8 cellular contexts compared by ENCODE assay signal in genomic region chr3:30607032-30607833, GRCh38. TPM values are rescaled to one million over a fixed set of nuclear protein-coding genes. Genes with fewer than 3 reads are reported as not detected.
DNase-seq lines count a peak whose midpoint lies in the region; ATAC-seq, FAIRE-seq and TF ChIP-seq lines count a peak whose summit lies in the region.

No MANE protein-coding gene starts in this region.

- H3K4me3 Mint-ChIP-seq in immature natural killer cell: peak overlapping the region; percentile 96 to 99 (median 98)

- H3K4me2 ChIP-seq in K562 (ENCODE audit: insufficient read depth, low read length): no peak overlapping the region

- no peaks in the 10 kb centered on the region for H3K79me2 ChIP-seq in K562 (ENCODE audit: control insufficient read depth, insufficient read depth, low read length)

- peaks cover 4 to 23% (median 5%) of the 10 kb centered on the region in 3 donors for H3K27me3 Mint-ChIP-seq in immature natural killer cell (ENCODE audit: low read depth in 3 of 3)

- H4K20me1 ChIP-seq in K562 (replicated peaks; ENCODE audit: control insufficient read depth, insufficient read depth, low read length): no peaks in the 10 kb centered on the region

- H3K4me3 ChIP-seq in K562: peak overlapping the region; percentile 13; the same call in 1 of the 2 replicates

- BruUV-seq in K562 (replicated peaks; lab: Mats Ljungman, UMichigan): no TSS peak

- H3K27me3 ChIP-seq in K562 (ENCODE audit: control insufficient read depth in 2 of 2, insufficient read depth in 2 of 2, low read length in 2 of 2): no peaks in the 10 kb centered on the region; a peak in 1 of 5 replicates

- peaks cover 73 to 81% of the 10 kb centered on the region in 2 donors for H3K4me1 Mint-ChIP-seq in immature natural killer cell

- H3K36me3 Mint-ChIP-seq in immature natural killer cell: no peaks in the 10 kb centered on the region

- CTCF ChIA-PET in K562 (lab: Yijun Ruan, JAX; ENCODE audit: low intra/inter-chr PET ratio): no interaction called here

- H3K27ac ChIP-seq in K562 (ENCODE audit: extremely low read depth, low read depth, low read length): no peak overlapping the region

- TF ChIP-seq POLR2A in K562 (conservative IDR thresholded peaks at IDR 0.05): no peak

- no peak overlapping the region; a peak in 1 of 4 replicates for H3K9ac ChIP-seq in K562 (ENCODE audit: insufficient read depth in 1 of 2, low read depth in 2 of 2, low read length in 2 of 2)

- no peak for TF ChIP-seq RAD21 in K562 (CRISPR knock-in tag; conservative IDR thresholded peaks at IDR 0.05 in 1 of 2, IDR thresholded peaks at IDR 0.05 in 1 of 2)

- 2% methylated on average over 45 of the region's 45 CpGs for WGBS in K562 (ENCODE audit: insufficient coverage, low coverage, missing lambda C conversion rate)

- POLR2A ChIA-PET in K562 (lab: Yijun Ruan, JAX): no interaction called here

- no peak for TF ChIP-seq CTCF in K562 (IDR thresholded peaks at IDR 0.05 in 2 of 3, conservative IDR thresholded peaks at IDR 0.05 in 1 of 3; ENCODE audit: insufficient read depth in 2 of 3, low read depth in 1 of 3, low read length in 3 of 3)

- no peaks in the 10 kb centered on the region for H3K9me3 Mint-ChIP-seq in immature natural killer cell

- peak; percentile 50 for DNase-seq in AG20443 (ENCODE audit: low spot score)
- peak; percentile 41 for DNase-seq in T-helper 22 cell (ENCODE audit: low read depth)
- DNase-seq in K562 (ENCODE audit: extremely low read depth in 1 of 4, low spot score in 3 of 4): peak in 1 of 4 experiments; percentile 24
- peak; percentile 68 to 71 (median 70) for DNase-seq in immature natural killer cell
- peak; percentile 73 for DNase-seq in stimulated activated CD4-positive, alpha-beta T cell treated with anti-CD3 and anti-CD28 coated beads, Interleukin-15, amount 100 ng/mL, for 24 hours

- in situ Hi-C loops in K562 (cut with MboI): no loop called here

- H3K9me3 ChIP-seq in K562 (replicated peaks; ENCODE audit: control insufficient read depth, insufficient read depth, low read depth, low read length): no peaks in the 10 kb centered on the region; the same call in 1 of the 2 replicates

- H3K4me1 ChIP-seq in K562 (replicated peaks in 1 of 2; ENCODE audit: control insufficient read depth in 2 of 2, insufficient read depth in 2 of 2, low read length in 2 of 2): peaks cover 0 to 10% of the 10 kb centered on the region in 2 experiments; a peak in 1 of 5 replicates

- no peaks in the 10 kb centered on the region for H3K9me1 ChIP-seq in K562 (ENCODE audit: control insufficient read depth, insufficient read depth, low read length)

- ATAC-seq in GM19397 (IDR thresholded peaks at IDR 0.05; ENCODE audit: unreplicated experiment) (peak; percentile 56), HG03521 (IDR thresholded peaks at IDR 0.05; ENCODE audit: unreplicated experiment) (peak; percentile 44), K562 (no peak), HG03097 (IDR thresholded peaks at IDR 0.05; ENCODE audit: low FRiP score, unreplicated experiment) (no peak)

- intact Hi-C loops in K562 (cut with micrococcal nuclease): no loop called here

- FAIRE-seq in K562 (lab: Jason Lieb, UNC): no peak

- peak overlapping the region; percentile 84 to 97 (median 94) for H3K27ac Mint-ChIP-seq in immature natural killer cell

- no peak for TF ChIP-seq EP300 in K562 (IDR thresholded peaks at IDR 0.05; ENCODE audit: low read length)

- no peaks in the 10 kb centered on the region for H3K36me3 ChIP-seq in K562 (ENCODE audit: control insufficient read depth, insufficient read depth, low read length)

- H2AFZ ChIP-seq in K562 (ENCODE audit: low read depth, low read length): no peak overlapping the region

TF ChIP-seq in K562, 482 proteins besides CTCF, POLR2A, EP300 and RAD21 (continues in another document):
- 0 out of 2 replicates have a peak, but pooled peaks have one; percentile 36 for TF ChIP-seq GABPA (tag; conservative IDR thresholded peaks at IDR 0.05; ENCODE audit: low read depth)

RNA-seq across cellular contexts. Expression of gene TGFBR2, which starts 0.8 kb away (rescaled TPM):
- total RNA-seq in K562 (2011; cell fraction: chromatin; rRNA removed; ENCODE audit: low replicate concordance): 0.28 and 0.42 TPM in 2 replicates
- total RNA-seq in K562 (2011; cell fraction: nucleolus; rRNA removed): 0.33 and 0.39 TPM in 2 replicates
- total RNA-seq in K562 (2011; cell fraction: nucleoplasm; rRNA removed): 0.29 and 0.53 TPM in 2 replicates
- 0.14 and 0.16 TPM in 2 replicates for total RNA-seq in K562 (2014; rRNA removed)
- total RNA-seq in K562 (2014; rRNA removed; fragmentation: Illumina TruSeq; extraction: Trizol): 0.15 and 0.29 TPM in 2 replicates
- 0.30 and 0.36 TPM in 2 replicates for total RNA-seq in K562 (2015; rRNA removed; fragmentation: Illumina TruSeq; extraction: Trizol)
- 0.81 and 0.84 TPM in 2 replicates for total RNA-seq in K562 (2021)
- 0.07 and 0.11 TPM in 2 replicates for polyA plus RNA-seq in K562 (2011; rRNA removed)
- 0.07 and 0.12 TPM in 2 replicates for polyA plus RNA-seq in K562 (2011; cell fraction: cytosol; rRNA removed)
- 0.06 TPM in 2 replicates for polyA plus RNA-seq in K562 (2011; cell fraction: nucleus; rRNA removed)
- 0.21 and 0.68 TPM in 2 replicates for polyA plus RNA-seq in K562 (2012)
- polyA plus RNA-seq in K562 (2014; fragmentation: Illumina TruSeq; extraction: Trizol): 0.26 and 0.30 TPM in 2 replicates
- under 1 TPM; 0.24 to 0.28 TPM for polyA plus RNA-seq in K562 (2014; fragmentation: Nextera tagmentation; extraction: Ambion mirVana)
- 0.11 and 0.15 TPM in 2 replicates for polyA plus RNA-seq in K562 (2014; rRNA removed)
- polyA minus RNA-seq in K562 (2011; rRNA and poly(A)+ RNA removed): 0.12 and 0.21 TPM in 2 replicates
- polyA minus RNA-seq in K562 (2011; cell fraction: cytosol; rRNA and poly(A)+ RNA removed): 1.5 TPM in 1 of 2 replicates, not detected in the other
- 0.11 and 0.13 TPM in 2 replicates for polyA minus RNA-seq in K562 (2011; cell fraction: nucleus; rRNA and poly(A)+ RNA removed)
- polyA plus RNA-seq in immature natural killer cell: 100 to 1,000 TPM in 1 of 3 donors, 10 to 100 TPM in 2; 36.8 to 101 (median 43.6) TPM

Comparison
In these comparisons a context has a peak if more than half of its experiments do, and no peak if none do; other contexts are left out.
1. ATAC-seq: peak in GM19397 (single experiment) and HG03521 (single experiment); none in K562 (single experiment) and HG03097 (single experiment).
2. RNA of gene TGFBR2, which starts 0.8 kb away (polyA plus RNA-seq): 36.8 to 101 TPM in immature natural killer cell; 0.06 to 0.68 TPM in K562; every median in the first group is over 10 times any median in the second.